ENCODE assay signal across 20 cellular contexts in the genomic region with DNA sequence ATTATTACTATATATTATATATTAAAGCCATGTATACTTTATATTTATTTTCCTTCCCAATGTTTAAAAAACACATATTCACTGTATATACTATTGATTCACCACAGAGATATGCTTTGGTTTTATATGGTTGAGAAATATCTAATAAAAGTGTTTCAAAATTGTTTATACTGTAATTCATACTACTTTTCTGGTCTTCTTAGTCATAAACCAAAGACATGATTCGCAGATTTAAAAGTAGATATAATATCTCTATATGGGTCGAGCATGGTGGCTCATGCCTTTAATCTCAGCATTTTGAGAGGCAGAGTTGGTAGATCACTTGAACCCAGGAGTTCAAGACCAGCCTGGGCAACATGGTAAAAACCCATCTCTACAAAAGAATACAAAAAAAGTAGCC.
DNase-seq lines count a peak whose midpoint lies in the region; ATAC-seq and TF ChIP-seq lines count a peak whose summit lies in the region.
"Had no signal": no experiment of that assay in that cellular context is flagged by ENCODE, and none has a peak within 500 bp of the region (broad histone marks: within the 10 kb centered on the region; RNA-seq: fewer than 3 reads in every experiment).

No MANE protein-coding gene starts in this region.

- no peaks in the 10 kb centered on the region for H4K20me1 ChIP-seq in GM23338 (replicated peaks; ENCODE audit: insufficient read depth)

- peak; percentile 22 for DNase-seq in HFFc6
- DNase-seq in amniotic epithelial cell (ENCODE audit: low read depth), result peak; percentile 14
- DNase-seq in fibroblast of the aortic adventitia (ENCODE audit: low read depth), result peak; percentile 7
- DNase-seq in GM23338 (ENCODE audit: low spot score), result no peak
- no peak for DNase-seq in OCI-M2 (lab: John Stamatoyannopoulos, UW; ENCODE audit: unreplicated experiment)
- no peak for DNase-seq in hypothalamus (lab: John Stamatoyannopoulos, UW)
- DNase-seq: BE2C; CD8-positive, alpha-beta T cell; Karpas-422; MV-4-11; NCI-H1417 treated with DMSO at 0.1 percent for 48 hours; NCI-H2029; NCI-H2171 treated with DMSO at 0.1 percent for 48 hours; NCI-H446 treated with DMSO at 0.1 percent for 48 hours; NCI-H774; Right ventricle myocardium superior had no signal

- no peaks in the 10 kb centered on the region for H3K36me3 ChIP-seq in GM23338 (ENCODE audit: insufficient read depth)
- H3K36me3 ChIP-seq: BE2C, HAP-1 had no signal

- H3K4me1 Mint-ChIP-seq in HFFc6 (ENCODE audit: low read depth), result peaks cover 12% of the 10 kb centered on the region
- H3K4me1 Mint-ChIP-seq in GM23338, result no peaks in the 10 kb centered on the region

- H3K27ac Mint-ChIP-seq in HFFc6 (no peak overlapping the region), GM23338 (no peak overlapping the region)
- H3K27ac Mint-ChIP-seq: CD8-positive, alpha-beta T cell had no signal

- H3K27me3 ChIP-seq in GM23338 (ENCODE audit: insufficient read depth), result no peaks in the 10 kb centered on the region
- H3K27me3 ChIP-seq: BE2C had no signal

- H3K36me3 Mint-ChIP-seq in HFFc6 (ENCODE audit: low read depth) (peaks cover 18% of the 10 kb centered on the region), GM23338 (ENCODE audit: low read depth) (peaks cover 17% of the 10 kb centered on the region)
- H3K36me3 Mint-ChIP-seq: CD8-positive, alpha-beta T cell had no signal

- no peaks in the 10 kb centered on the region for H3K27me3 Mint-ChIP-seq in HFFc6 (ENCODE audit: insufficient read depth)
- H3K27me3 Mint-ChIP-seq in GM23338 (ENCODE audit: insufficient read depth, low read depth, poor library complexity), result no peaks in the 10 kb centered on the region

- H3K4me3 Mint-ChIP-seq in HFFc6 (no peak overlapping the region), GM23338 (no peak overlapping the region)
- H3K4me3 Mint-ChIP-seq: CD8-positive, alpha-beta T cell had no signal

- TF ChIP-seq CTCF in HFFc6 (IDR thresholded peaks at IDR 0.05) (no peak), fibroblast of the aortic adventitia (IDR thresholded peaks at IDR 0.05; ENCODE audit: insufficient read depth, low read length) (no peak), GM23338 (conservative IDR thresholded peaks at IDR 0.05; ENCODE audit: low read depth in 2 of 2) (no peak)

- no peaks in the 10 kb centered on the region for H3F3A ChIP-seq in GM23338 (replicated peaks; ENCODE audit: low read depth)

- no peaks in the 10 kb centered on the region for H3K9me2 ChIP-seq in GM23338 (ENCODE audit: insufficient read depth)

- H3K79me2 ChIP-seq in GM23338 (replicated peaks; ENCODE audit: insufficient read depth), result no peaks in the 10 kb centered on the region

- no peak overlapping the region for H2AFZ ChIP-seq in GM23338

- H3K27ac ChIP-seq in GM23338 (ENCODE audit: low read depth), result no peak overlapping the region
- H3K27ac ChIP-seq: SK-N-MC had no signal

- H3K4me3 ChIP-seq in fibroblast of the aortic adventitia (ENCODE audit: low read depth, low read length) (no peak overlapping the region), GM23338 (no peak overlapping the region)
- H3K4me3 ChIP-seq: HAP-1, SK-N-MC had no signal

- no peaks in the 10 kb centered on the region for H3K4me1 ChIP-seq in GM23338 (ENCODE audit: insufficient read depth)
- H3K4me1 ChIP-seq: HAP-1 had no signal

- no peak overlapping the region for H3K4me2 ChIP-seq in GM23338

- ATAC-seq in HG03135 (IDR thresholded peaks at IDR 0.05; ENCODE audit: unreplicated experiment) (no peak), GM23338 (no peak)
- ATAC-seq: CD8-positive, alpha-beta T cell; Panc1 had no signal

- H3K9me3 Mint-ChIP-seq in HFFc6 (peaks cover 9% of the 10 kb centered on the region), GM23338 (peaks cover 19% of the 10 kb centered on the region)

TF ChIP-seq in GM23338, 12 proteins besides CTCF, POLR2A, EP300 and RAD21 (continues in another document):
- TF ChIP-seq CREB1 (CRISPR knock-in tag; IDR thresholded peaks at IDR 0.05; ENCODE audit: low read depth) (no peak), JUNB (IDR thresholded peaks at IDR 0.05; ENCODE audit: unreplicated experiment) (no peak), EZH2phosphoT487 (IDR thresholded peaks at IDR 0.05; ENCODE audit: unreplicated experiment) (no peak), POLR2AphosphoS5 (IDR thresholded peaks at IDR 0.05; ENCODE audit: low read depth) (no peak), ZNF331 (CRISPR knock-in tag; IDR thresholded peaks at IDR 0.05; ENCODE audit: low read depth) (no peak), ZNF462 (CRISPR knock-in tag; IDR thresholded peaks at IDR 0.05) (no peak), STAT1 (IDR thresholded peaks at IDR 0.05; ENCODE audit: unreplicated experiment) (no peak), EZH2 (IDR thresholded peaks at IDR 0.05; ENCODE audit: low read depth, unreplicated experiment) (no peak), NANOG (IDR thresholded peaks at IDR 0.05; ENCODE audit: borderline replicate concordance) (no peak), ZNF114 (CRISPR knock-in tag; IDR thresholded peaks at IDR 0.05) (no peak)
- TF ChIP-seq, protein P1, sequence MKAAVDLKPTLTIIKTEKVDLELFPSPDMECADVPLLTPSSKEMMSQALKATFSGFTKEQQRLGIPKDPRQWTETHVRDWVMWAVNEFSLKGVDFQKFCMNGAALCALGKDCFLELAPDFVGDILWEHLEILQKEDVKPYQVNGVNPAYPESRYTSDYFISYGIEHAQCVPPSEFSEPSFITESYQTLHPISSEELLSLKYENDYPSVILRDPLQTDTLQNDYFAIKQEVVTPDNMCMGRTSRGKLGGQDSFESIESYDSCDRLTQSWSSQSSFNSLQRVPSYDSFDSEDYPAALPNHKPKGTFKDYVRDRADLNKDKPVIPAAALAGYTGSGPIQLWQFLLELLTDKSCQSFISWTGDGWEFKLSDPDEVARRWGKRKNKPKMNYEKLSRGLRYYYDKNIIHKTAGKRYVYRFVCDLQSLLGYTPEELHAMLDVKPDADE (IDR thresholded peaks at IDR 0.05), result no peak

Comparison
In these comparisons a context has a peak if more than half of its experiments do, and no peak if none do; other contexts are left out.
1. DNase-seq: peak in HFFc6 (single experiment), amniotic epithelial cell (single experiment) and fibroblast of the aortic adventitia (single experiment); none in GM23338 (single experiment), OCI-M2 (single experiment) and hypothalamus (0 of 51).